Comparison of ENCODE assay signal across 8 cellular contexts in genomic region chr3:112086018-112086854, GRCh38. TPM values are rescaled to one million over a fixed set of nuclear protein-coding genes. Genes with fewer than 3 reads are reported as not detected.
DNase-seq lines count a peak whose midpoint lies in the region; ATAC-seq and TF ChIP-seq lines count a peak whose summit lies in the region.

C3orf52 (plus strand) TSS chr3:112086389; CDS start chr3:112086408, 19 bp downstream.

- intact Hi-C loops in A673 (cut with micrococcal nuclease; ENCODE audit: unreplicated experiment), result no loop called here

- peaks cover 0 to 11% of the 10 kb centered on the region in 2 donors for H3K4me1 Mint-ChIP-seq in effector memory CD8-positive, alpha-beta T cell (ENCODE audit: low read depth in 2 of 2)
- peaks cover 6% of the 10 kb centered on the region for H3K4me1 Mint-ChIP-seq in memory B cell

- peak within 1 kb of the TSS; percentile 41 for H3K4me3 ChIP-seq in A673 (ENCODE audit: low read depth, low read length, poor library complexity, severe bottlenecking)

- POLR2A ChIA-PET in A673 (lab: Charles Lee; ENCODE audit: low non-redundant PET), result no interaction called here

- no peak for TF ChIP-seq CTCF in A673 (conservative IDR thresholded peaks at IDR 0.05; ENCODE audit: low read depth, low read length)

- BruUV-seq in A673 (replicated peaks; lab: Mats Ljungman, UMichigan), result no TSS peak

- H3K36me3 Mint-ChIP-seq in effector memory CD8-positive, alpha-beta T cell (ENCODE audit: insufficient read depth), result no peaks in the 10 kb centered on the region
- no peaks in the 10 kb centered on the region for H3K36me3 Mint-ChIP-seq in memory B cell

- H3K4me3 Mint-ChIP-seq in effector memory CD8-positive, alpha-beta T cell, result peak within 1 kb of the TSS; percentile 80 to 85
- peak within 1 kb of the TSS; percentile 88 for H3K4me3 Mint-ChIP-seq in memory B cell

- peak within 1 kb of the TSS; percentile 42 to 88 for H3K27ac Mint-ChIP-seq in effector memory CD8-positive, alpha-beta T cell
- H3K27ac Mint-ChIP-seq in memory B cell, result no peak within 1 kb of the TSS

- H3K27me3 Mint-ChIP-seq in effector memory CD8-positive, alpha-beta T cell, result peaks cover 16 to 35% of the 10 kb centered on the region in 2 donors
- H3K27me3 Mint-ChIP-seq in memory B cell, result peaks cover 16% of the 10 kb centered on the region

- peak; percentile 61 for DNase-seq in A673 (ENCODE audit: low spot score)
- DNase-seq in NCI-H526 treated with DMSO at 0.1 percent for 48 hours (lab: John Stamatoyannopoulos, UW), result peak; percentile 26
- peak; percentile 11 to 13 for DNase-seq in activated CD8-positive, alpha-beta memory T cell treated with anti-CD3 and anti-CD28 coated beads for 4 hours (ENCODE audit: low read depth in 2 of 2)
- peak; percentile 23 to 37 (median 33) for DNase-seq in effector memory CD8-positive, alpha-beta T cell
- DNase-seq in memory B cell (ENCODE audit: low spot score in 2 of 2), result peak; percentile 16 to 46
- DNase-seq in stimulated activated CD4-positive, alpha-beta T cell treated with anti-CD3 and anti-CD28 coated beads, TNF-alpha, amount 100 ng/mL, for 48 hours (ENCODE audit: low read depth in 3 of 3), result peak in 2 of 3 donors; percentile 48 to 53

- H3K27ac ChIP-seq in A673 (ENCODE audit: low read depth, low read length, poor library complexity, severe bottlenecking), result no peak within 1 kb of the TSS

- no peaks in the 10 kb centered on the region for H3K36me3 ChIP-seq in A673 (ENCODE audit: insufficient read depth, low read length, poor library complexity, severe bottlenecking)

- no peaks in the 10 kb centered on the region for H3K9me3 ChIP-seq in A673 (ENCODE audit: low read depth, low read length, poor library complexity, severe bottlenecking)

- H3K9me3 Mint-ChIP-seq in effector memory CD8-positive, alpha-beta T cell, result no peaks in the 10 kb centered on the region
- H3K9me3 Mint-ChIP-seq in memory B cell, result no peaks in the 10 kb centered on the region

- ATAC-seq in GM18868 (IDR thresholded peaks at IDR 0.05; ENCODE audit: unreplicated experiment) (peak; percentile 88), HG03095 (IDR thresholded peaks at IDR 0.05; ENCODE audit: unreplicated experiment) (peak; percentile 83), memory B cell (ENCODE audit: low read depth) (peak; percentile 76)
- peak; percentile 88 for ATAC-seq in effector memory CD8-positive, alpha-beta T cell (replicated peaks)

- H3K27me3 ChIP-seq in A673 (replicated peaks; ENCODE audit: insufficient read depth, low read depth, low read length, poor library complexity), result no peaks in the 10 kb centered on the region

- H3K4me1 ChIP-seq in A673 (ENCODE audit: insufficient read depth, low read length, poor library complexity, severe bottlenecking), result peaks cover 10% of the 10 kb centered on the region

- CTCF ChIA-PET in A673 (lab: Charles Lee), result no interaction called here

RNA-seq across cellular contexts. Expression of gene C3orf52, which starts in this region (rescaled TPM):
- 0.73 and 1.0 TPM in 2 replicates for total RNA-seq in A673 (2021)
